ENCODE assay signal across 19 cellular contexts in genomic region chr1:236836157-236836556, GRCh38.
"Had no signal": no experiment of that assay in that cellular context is flagged by ENCODE, and none has a peak within 500 bp of the region (broad histone marks: within the 10 kb centered on the region; RNA-seq: fewer than 3 reads in every experiment).

No MANE protein-coding gene starts in this region.

- DNase-seq: activated CD4-positive, alpha-beta memory T cell treated with anti-CD3 and anti-CD28 coated beads, Interleukin-2, amount 10 ng/mL, durations not matched to agents 7 days and 5 days; activated CD4-positive, alpha-beta T cell treated with anti-CD3 and anti-CD28 coated beads for 36 hours; activated CD8-positive, alpha-beta memory T cell treated with anti-CD3 and anti-CD28 coated beads, Interleukin-2, amount 50 U/mL, for 4 hours; activated naive CD4-positive, alpha-beta T cell treated with Interleukin-2 at 50 U/mL for 16 hours; amygdala; brain microvascular endothelial cell; cerebellar nuclear complex; glutamatergic neuron; left colon; mucosa of descending colon; spleen; stimulated activated CD4-positive, alpha-beta T cell treated with anti-CD3 and anti-CD28 coated beads, Interleukin-1b, Interleukin-23, amount 100 ng/mL, for 48 hours; stimulated activated naive CD4-positive, alpha-beta T cell had no signal

- ATAC-seq: activated CD4-positive, alpha-beta T cell treated with anti-CD3 and anti-CD28 coated beads for 36 hours; esophagus mucosa; left colon; mucosa of descending colon had no signal

- H3K4me3 ChIP-seq: lung, mucosa of descending colon, prostate gland, right lobe of liver, spleen had no signal

- H3K4me1 ChIP-seq: prostate gland, spleen had no signal

- H3K4me3 Mint-ChIP-seq: activated CD4-positive, alpha-beta memory T cell treated with anti-CD3 and anti-CD28 coated beads, Interleukin-2, amount 10 ng/mL, durations not matched to agents 7 days and 5 days; activated CD4-positive, alpha-beta T cell treated with anti-CD3 and anti-CD28 coated beads for 36 hours; nephron had no signal

- H3K27ac Mint-ChIP-seq: activated CD4-positive, alpha-beta memory T cell treated with anti-CD3 and anti-CD28 coated beads, Interleukin-2, amount 10 ng/mL, durations not matched to agents 7 days and 5 days; activated CD4-positive, alpha-beta T cell treated with anti-CD3 and anti-CD28 coated beads for 36 hours had no signal

- H3K27ac ChIP-seq: brain microvascular endothelial cell, prostate gland, VCaP had no signal

- H3K9me3 Mint-ChIP-seq: activated CD4-positive, alpha-beta memory T cell treated with anti-CD3 and anti-CD28 coated beads, Interleukin-2, amount 10 ng/mL, durations not matched to agents 7 days and 5 days; nephron had no signal

- H3K27me3 ChIP-seq: brain microvascular endothelial cell, right lobe of liver, spleen had no signal

- H3K27me3 Mint-ChIP-seq: activated CD4-positive, alpha-beta memory T cell treated with anti-CD3 and anti-CD28 coated beads, Interleukin-2, amount 10 ng/mL, durations not matched to agents 7 days and 5 days; activated CD4-positive, alpha-beta T cell treated with anti-CD3 and anti-CD28 coated beads for 36 hours had no signal

- H3K9me3 ChIP-seq: mucosa of descending colon, prostate gland, right lobe of liver, spleen had no signal
